In genomic region chr20:23662276-23662870, GRCh38 we compare ENCODE assay signal across 24 cellular contexts. TPM values are rescaled to one million over a fixed set of nuclear protein-coding genes. Genes with fewer than 3 reads are reported as not detected.
"Had no signal": no experiment of that assay in that cellular context is flagged by ENCODE, and none has a peak within 500 bp of the region (broad histone marks: within the 10 kb centered on the region; RNA-seq: fewer than 3 reads in every experiment).

No MANE protein-coding gene starts in this region.

- H3K27ac Mint-ChIP-seq: IgD-negative memory B cell had no signal

- H3K36me3 ChIP-seq: SJSA1 had no signal

- H3K36me3 Mint-ChIP-seq: IgD-negative memory B cell had no signal

- H3K27me3 ChIP-seq: SJSA1 had no signal

- H3K9me3 ChIP-seq: SJSA1 had no signal

- H3K27ac ChIP-seq: KMS-11, SJSA1, SK-N-MC had no signal

- H3K4me3 Mint-ChIP-seq: IgD-negative memory B cell had no signal

- H3K4me1 Mint-ChIP-seq: IgD-negative memory B cell had no signal

- H3K4me3 ChIP-seq: K562, SJSA1, SK-N-MC had no signal

- DNase-seq: Kasumi-1, MM.1S, NCI-H1092 treated with DMSO at 0.1 percent for 48 hours, NCI-H1436, NCI-H187, NCI-H2029, NCI-H2081 treated with DMSO at 0.1 percent for 48 hours, NCI-H2171, NCI-H226, NCI-H446, NCI-H510A, NCI-H524 treated with DMSO at 0.1 percent for 48 hours, NCI-H69, NCI-H774, Right ventricle myocardium superior, RPMI8226, SIG-M5 had no signal

- ATAC-seq: K562 had no signal

- H3K9me3 Mint-ChIP-seq: IgD-negative memory B cell had no signal

RNA-seq across cellular contexts. Expression of gene CST4, which starts 26.5 kb away (rescaled TPM):
- total RNA-seq: K562, Right ventricle myocardium superior, SJSA1 had no signal
- polyA plus RNA-seq: IgD-negative memory B cell, K562 had no signal

RNA-seq across cellular contexts. Expression of gene CST9, which starts 56.7 kb away (rescaled TPM):
- total RNA-seq: HT-29, K562, M059J, Right ventricle myocardium superior, SJSA1 had no signal
- polyA plus RNA-seq: IgD-negative memory B cell, K562 had no signal
